Comparison of ENCODE assay signal across 5 cellular contexts in the genomic region with DNA sequence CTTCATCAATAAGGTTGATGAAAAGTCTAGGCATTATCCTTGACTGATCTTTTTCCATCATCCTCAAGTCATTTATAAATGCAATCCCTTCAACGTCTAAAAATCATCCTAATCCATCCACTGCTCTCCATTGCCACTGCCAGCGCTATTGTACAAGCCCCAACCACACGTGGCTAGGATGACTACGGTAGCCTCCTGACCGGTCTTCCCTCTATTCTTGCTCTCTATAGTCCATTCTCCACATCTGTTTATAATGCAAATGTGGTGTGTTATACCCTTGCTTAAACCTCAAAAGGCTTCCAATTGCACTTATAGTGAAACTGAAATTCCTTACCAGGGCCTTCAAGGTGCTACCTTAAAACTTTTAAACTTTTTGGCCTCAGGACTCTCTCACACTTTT.
"Had no signal": no experiment of that assay in that cellular context is flagged by ENCODE, and none has a peak within 500 bp of the region (broad histone marks: within the 10 kb centered on the region; RNA-seq: fewer than 3 reads in every experiment).

No MANE protein-coding gene starts in this region.

- DNase-seq: GOT3, HCEC 1CT, IMR-90, KG1 had no signal

- ATAC-seq: K562 had no signal

- H3K4me3 ChIP-seq: K562 had no signal
